Comparison of ENCODE assay signal across 22 cellular contexts in genomic region chr3:158710601-158711000, GRCh38. TPM values are rescaled to one million over a fixed set of nuclear protein-coding genes. Genes with fewer than 3 reads are reported as not detected.
"Had no signal": no experiment of that assay in that cellular context is flagged by ENCODE, and none has a peak within 500 bp of the region (broad histone marks: within the 10 kb centered on the region; RNA-seq: fewer than 3 reads in every experiment).

No MANE protein-coding gene starts in this region.

- H3K27me3 ChIP-seq: dorsolateral prefrontal cortex, hepatocyte, left lung, transverse colon had no signal

- H3K4me3 ChIP-seq: dorsolateral prefrontal cortex, hepatocyte, left lung, skin epidermis, transverse colon had no signal

- H3K36me3 ChIP-seq: transverse colon, WERI-Rb-1 had no signal

- DNase-seq: activated CD8-positive, alpha-beta T cell treated with anti-CD3 and anti-CD28 coated beads for 36 hours; activated gamma-delta T cell treated with Interleukin-2 at 50 U/mL for 16 hours; activated naive CD8-positive, alpha-beta T cell treated with anti-CD3 and anti-CD28 coated beads, Interleukin-2, amount 10 ng/mL, durations not matched to agents 7 days and 5 days; activated T-cell treated with anti-CD3 and anti-CD28 coated beads, Interleukin-2, amount 50 U/mL, for 4 hours; dorsolateral prefrontal cortex; endodermal cell; erythroblast; islet precursor cell; left lung; naive thymus-derived CD8-positive, alpha-beta T cell; right cardiac atrium; stimulated activated CD4-positive, alpha-beta T cell treated with anti-CD3 and anti-CD28 coated beads, Interleukin-4, amount 100 ng/mL, for 4 hours; stimulated activated CD8-positive, alpha-beta memory T cell treated with anti-CD3 and anti-CD28 coated beads, Interleukin-4, amount 100 ng/mL, for 48 hours; stimulated activated naive CD4-positive, alpha-beta T cell treated with Interleukin-2 at 50 U/mL for 16 hours; substantia nigra; transverse colon; WERI-Rb-1 had no signal

- H3K27me3 Mint-ChIP-seq: activated CD8-positive, alpha-beta T cell treated with anti-CD3 and anti-CD28 coated beads for 36 hours; activated naive CD8-positive, alpha-beta T cell treated with anti-CD3 and anti-CD28 coated beads, Interleukin-2, amount 10 ng/mL, durations not matched to agents 7 days and 5 days; memory B cell; naive thymus-derived CD8-positive, alpha-beta T cell; progenitor cell of endocrine pancreas had no signal

- H3K4me1 Mint-ChIP-seq: memory B cell had no signal

- H3K4me3 Mint-ChIP-seq: activated CD8-positive, alpha-beta T cell treated with anti-CD3 and anti-CD28 coated beads for 36 hours; activated naive CD8-positive, alpha-beta T cell treated with anti-CD3 and anti-CD28 coated beads, Interleukin-2, amount 10 ng/mL, durations not matched to agents 7 days and 5 days; activated T-cell treated with anti-CD3 and anti-CD28 coated beads, Interleukin-2, amount 50 U/mL, for 4 hours; endodermal cell; memory B cell; naive thymus-derived CD8-positive, alpha-beta T cell had no signal

- H3K9me3 Mint-ChIP-seq: activated CD8-positive, alpha-beta T cell treated with anti-CD3 and anti-CD28 coated beads for 36 hours; activated naive CD8-positive, alpha-beta T cell treated with anti-CD3 and anti-CD28 coated beads, Interleukin-2, amount 10 ng/mL, durations not matched to agents 7 days and 5 days; activated T-cell treated with anti-CD3 and anti-CD28 coated beads, Interleukin-2, amount 50 U/mL, for 4 hours; endodermal cell; memory B cell; naive thymus-derived CD8-positive, alpha-beta T cell had no signal

- H3K27ac Mint-ChIP-seq: activated CD8-positive, alpha-beta T cell treated with anti-CD3 and anti-CD28 coated beads for 36 hours; endodermal cell; memory B cell; progenitor cell of endocrine pancreas had no signal

- H3K9me3 ChIP-seq: left lung, transverse colon had no signal

- H3K27ac ChIP-seq: dorsolateral prefrontal cortex, hepatocyte, transverse colon, WERI-Rb-1 had no signal

RNA-seq across cellular contexts. Expression of gene RARRES1, which starts 21.7 kb away (rescaled TPM):
- total RNA-seq: activated CD8-positive, alpha-beta T cell treated with anti-CD3 and anti-CD28 coated beads for 36 hours; activated naive CD8-positive, alpha-beta T cell treated with anti-CD3 and anti-CD28 coated beads, Interleukin-2, amount 10 ng/mL, durations not matched to agents 7 days and 5 days; activated T-cell treated with anti-CD3 and anti-CD28 coated beads, Interleukin-2, amount 50 U/mL, for 4 hours; naive thymus-derived CD8-positive, alpha-beta T cell; T-helper 1 cell treated with Interleukin-12 subunit alpha and Interleukin-12 subunit beta and Interleukin-4 antibody, amounts not matched to agents 30 ng/mL and 1 ng/mL, for 36 hours had no signal
- polyA plus RNA-seq: naive thymus-derived CD8-positive, alpha-beta T cell had no signal
